In genomic region chr19:54824401-54824800, GRCh38 we compare ENCODE assay signal across 7 cellular contexts. TPM values are rescaled to one million over a fixed set of nuclear protein-coding genes. Genes with fewer than 3 reads are reported as not detected.
"Had no signal": no experiment of that assay in that cellular context is flagged by ENCODE, and none has a peak within 500 bp of the region (broad histone marks: within the 10 kb centered on the region; RNA-seq: fewer than 3 reads in every experiment).

No MANE protein-coding gene starts in this region.

RNA-seq across cellular contexts. Expression of gene KIR2DS4, which starts 8.1 kb away (rescaled TPM):
- total RNA-seq: GM23248, H4, H7, HepG2, HFFc6, HT1080 had no signal
- polyA plus RNA-seq: GM23248, HepG2 had no signal

RNA-seq across cellular contexts. Expression of gene KIR3DL1, which starts 8.1 kb away (rescaled TPM):
- total RNA-seq: GM23248, H4, H7, HepG2, HFFc6, HT1080 had no signal
- polyA plus RNA-seq: GM23248, HepG2 had no signal

RNA-seq across cellular contexts. Expression of gene KIR2DL4, which starts 21.0 kb away (rescaled TPM):
- total RNA-seq: GM23248, H4, H7, HepG2, HFFc6, HT1080 had no signal
- polyA plus RNA-seq: GM23248, HepG2, IgD-negative memory B cell had no signal

RNA-seq across cellular contexts. Expression of gene KIR3DL2, which starts 25.8 kb away (rescaled TPM):
- total RNA-seq: GM23248, H4, H7, HepG2, HFFc6, HT1080 had no signal
- polyA plus RNA-seq: GM23248, HepG2 had no signal

RNA-seq across cellular contexts. Expression of gene FCAR, which starts 49.6 kb away (rescaled TPM):
- total RNA-seq: GM23248, H4, H7, HepG2, HFFc6, HT1080 had no signal
- polyA plus RNA-seq: GM23248, HepG2 had no signal
